In the genomic region with DNA sequence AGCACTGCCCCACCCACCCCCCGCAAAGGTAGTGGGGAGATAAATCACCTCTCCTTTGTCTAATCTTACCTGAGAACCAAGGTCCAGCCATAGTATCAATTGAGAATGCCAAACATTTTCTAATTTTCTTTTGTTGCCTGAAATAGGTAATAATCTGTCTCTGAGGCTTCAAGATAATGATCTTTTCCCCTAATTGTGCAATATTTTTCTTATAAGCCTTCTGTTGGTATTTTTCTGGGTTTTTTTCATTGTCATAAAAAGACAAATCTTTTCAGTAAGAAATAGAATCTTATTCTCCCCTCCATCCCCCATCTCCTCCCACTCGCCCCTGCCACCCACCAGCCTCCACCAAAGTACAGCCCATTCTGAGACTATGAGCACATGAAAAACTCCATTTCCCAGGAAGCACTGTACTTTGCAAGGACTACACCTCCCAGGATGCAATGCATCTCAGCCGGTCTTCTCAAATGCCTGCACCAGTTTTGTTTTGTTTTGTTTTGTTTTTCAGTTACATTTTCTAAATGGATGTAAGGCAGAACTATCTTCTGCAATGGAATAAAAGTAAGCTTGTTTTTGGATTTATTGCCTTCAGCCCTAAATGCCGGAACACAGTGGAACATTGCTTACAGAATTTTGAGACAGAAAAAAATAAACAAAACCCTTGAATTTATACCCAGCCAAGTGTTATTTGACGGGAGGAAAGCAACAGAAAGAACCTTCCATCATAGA, we compare ENCODE assay signal across 8 cellular contexts.
DNase-seq lines count a peak whose midpoint lies in the region; ATAC-seq and TF ChIP-seq lines count a peak whose summit lies in the region.

No MANE protein-coding gene starts in this region.

- H3K4me3 Mint-ChIP-seq in natural killer cell treated with Interleukin-12 subunit alpha and Interleukin-12 subunit beta and Interleukin-15 and Interleukin-18, amount 100 ng/mL, for 72 hours: no peak overlapping the region

- peak overlapping the region; percentile 89 for H2AFZ ChIP-seq in PC-3 (ENCODE audit: low read length)

- H3K4me1 Mint-ChIP-seq in natural killer cell treated with Interleukin-12 subunit alpha and Interleukin-12 subunit beta and Interleukin-15 and Interleukin-18, amount 100 ng/mL, for 72 hours (ENCODE audit: low read depth in 2 of 2): no peaks in the 10 kb centered on the region

- intact Hi-C loops in PC-3 (cut with micrococcal nuclease): loop anchor here (10.0 kb wide), 1 partner anchor 258 kb away; no protein-coding TSS in a partner anchor

- no peaks in the 10 kb centered on the region for H3K27me3 Mint-ChIP-seq in natural killer cell treated with Interleukin-12 subunit alpha and Interleukin-12 subunit beta and Interleukin-15 and Interleukin-18, amount 100 ng/mL, for 72 hours

- POLR2A ChIA-PET in PC-3 (lab: Charles Lee; ENCODE audit: unreplicated experiment): no interaction called here

- H3K79me2 ChIP-seq in PC-3 (ENCODE audit: low read length): no peaks in the 10 kb centered on the region

- H3K9me3 Mint-ChIP-seq in natural killer cell treated with Interleukin-12 subunit alpha and Interleukin-12 subunit beta and Interleukin-15 and Interleukin-18, amount 100 ng/mL, for 72 hours: peaks cover 3% of the 10 kb centered on the region

- H3K9ac ChIP-seq in PC-3 (ENCODE audit: low read length): no peak overlapping the region

- ATAC-seq in GM19452 (IDR thresholded peaks at IDR 0.05; ENCODE audit: unreplicated experiment) (peak; percentile 92), HG03342 (IDR thresholded peaks at IDR 0.05; ENCODE audit: unreplicated experiment) (peak; percentile 100), PC-3 (peak; percentile 56)
- no peak for ATAC-seq in natural killer cell treated with Interleukin-12 subunit alpha and Interleukin-12 subunit beta and Interleukin-15 and Interleukin-18, amount 100 ng/mL, for 72 hours

- no peaks in the 10 kb centered on the region for H3F3A ChIP-seq in PC-3 (ENCODE audit: low read length, unreplicated experiment)

- peaks cover 3% of the 10 kb centered on the region; the same call in 1 of the 2 replicates for H3K4me1 ChIP-seq in PC-3 (ENCODE audit: insufficient read depth, low read length)

- H3K27ac ChIP-seq in PC-3 (ENCODE audit: low read length) (no peak overlapping the region), coronary artery (no peak overlapping the region)

- CTCF ChIA-PET in PC-3 (lab: Charles Lee): no interaction called here

- H3K9me2 ChIP-seq in PC-3 (replicated peaks; ENCODE audit: low read length): no peaks in the 10 kb centered on the region

- H3K27me3 ChIP-seq in PC-3 (ENCODE audit: low read length): peaks cover 18% of the 10 kb centered on the region; the same call in 1 of the 2 replicates

- peak overlapping the region; percentile 79 for H3K4me2 ChIP-seq in PC-3 (ENCODE audit: low read length)

- H3K27ac Mint-ChIP-seq in natural killer cell treated with Interleukin-12 subunit alpha and Interleukin-12 subunit beta and Interleukin-15 and Interleukin-18, amount 100 ng/mL, for 72 hours: no peak overlapping the region

- TF ChIP-seq CTCF in PC-3 (conservative IDR thresholded peaks at IDR 0.05; ENCODE audit: low read depth, low read length) (no peak), coronary artery (IDR thresholded peaks at IDR 0.05) (no peak)

- DNase-seq in EL: peak; percentile 72
- DNase-seq in PC-3: peak; percentile 49
- no peak for DNase-seq in coronary artery (ENCODE audit: low spot score)
- DNase-seq in midbrain (lab: John Stamatoyannopoulos, UW): peak; percentile 14
- DNase-seq in natural killer cell treated with Interleukin-12 subunit alpha and Interleukin-12 subunit beta and Interleukin-15 and Interleukin-18, amount 100 ng/mL, for 72 hours (ENCODE audit: low spot score): no peak
- no peak for DNase-seq in UCSD-AML1 (lab: John Stamatoyannopoulos, UW; ENCODE audit: unreplicated experiment)

- H3K4me3 ChIP-seq in PC-3 (ENCODE audit: low read length) (peak overlapping the region; percentile 55), coronary artery (peak overlapping the region; percentile 57)

- no TSS peak for BruUV-seq in PC-3 (replicated peaks; lab: Mats Ljungman, UMichigan)

- no peaks in the 10 kb centered on the region for H3K9me3 ChIP-seq in PC-3 (ENCODE audit: low read length)

- no peaks in the 10 kb centered on the region for H3K36me3 ChIP-seq in PC-3 (ENCODE audit: low read depth, low read length)

- H3K36me3 Mint-ChIP-seq in natural killer cell treated with Interleukin-12 subunit alpha and Interleukin-12 subunit beta and Interleukin-15 and Interleukin-18, amount 100 ng/mL, for 72 hours: no peaks in the 10 kb centered on the region

- no peaks in the 10 kb centered on the region for H4K20me1 ChIP-seq in PC-3 (ENCODE audit: low read length)

Comparison
In these comparisons a context has a peak if more than half of its experiments do, and no peak if none do; other contexts are left out.
1. DNase-seq: peak in EL (single experiment), PC-3 (single experiment) and midbrain (single experiment); none in coronary artery (single experiment), natural killer cell treated with Interleukin-12 subunit alpha and Interleukin-12 subunit beta and Interleukin-15 and Interleukin-18, amount 100 ng/mL, for 72 hours (single experiment) and UCSD-AML1 (single experiment).
2. ATAC-seq: peak in GM19452 (single experiment), HG03342 (single experiment) and PC-3 (single experiment); none in natural killer cell treated with Interleukin-12 subunit alpha and Interleukin-12 subunit beta and Interleukin-15 and Interleukin-18, amount 100 ng/mL, for 72 hours (0 of 2).